ENCODE assay signal across 1 cellular context in the genomic region with DNA sequence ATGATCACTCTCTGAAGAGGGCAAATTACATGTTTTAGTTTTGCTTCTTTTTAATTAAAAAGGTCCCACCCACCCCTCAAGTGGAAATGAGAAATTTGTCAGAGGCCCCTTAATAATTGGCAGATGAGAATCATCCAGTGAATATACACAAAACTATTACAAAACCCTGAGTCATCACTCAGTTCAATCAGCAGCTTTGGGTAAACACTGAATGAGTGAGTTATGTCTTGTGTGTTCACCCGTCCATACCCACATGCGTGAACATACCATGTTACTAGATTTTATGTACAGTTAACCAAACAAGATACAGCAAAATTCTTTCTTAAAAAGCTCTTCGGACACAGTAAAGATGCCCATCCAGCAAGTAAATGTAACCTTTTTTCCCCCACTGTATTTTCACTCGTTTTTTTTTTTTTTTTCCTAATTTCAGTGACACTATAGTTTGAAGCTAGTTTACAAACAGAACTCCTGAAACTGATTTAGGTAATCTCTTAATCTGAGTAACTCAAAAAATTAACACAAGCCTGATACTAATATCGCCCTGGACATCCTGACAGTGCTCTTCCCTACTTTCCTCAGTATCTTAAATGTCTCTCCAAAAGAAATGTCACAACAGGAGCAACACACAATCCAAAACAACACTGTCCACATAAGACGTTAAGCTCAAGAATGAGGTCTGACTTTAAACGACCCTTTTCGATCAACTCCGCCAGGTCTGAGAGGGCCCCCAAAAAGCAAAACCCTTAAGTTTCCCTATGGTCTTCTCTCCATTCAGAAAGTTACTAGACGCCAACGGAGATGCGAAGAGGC.
TF ChIP-seq lines count a peak whose summit lies in the region.

No MANE protein-coding gene starts in this region.

TF ChIP-seq in HepG2, 621 proteins besides CTCF, POLR2A, EP300 and RAD21 (continued from another document and continues in another):
- TF ChIP-seq ZNF256 (CRISPR knock-in tag; conservative IDR thresholded peaks at IDR 0.05) (no peak), KLF12 (CRISPR knock-in tag; IDR thresholded peaks at IDR 0.05; ENCODE audit: borderline replicate concordance) (0 out of 2 replicates have a peak, but pooled peaks have one; percentile 17), NFE2L2 (IDR thresholded peaks at IDR 0.05; ENCODE audit: low read length) (peak; percentile 95), RFXAP (CRISPR knock-in tag; IDR thresholded peaks at IDR 0.05; ENCODE audit: borderline replicate concordance) (no peak), THAP11 (CRISPR knock-in tag; IDR thresholded peaks at IDR 0.05) (peak; percentile 50; the same call in 1 of the 2 replicates), CBFB (CRISPR knock-in tag; IDR thresholded peaks at IDR 0.05) (no peak), KLF9 (CRISPR knock-in tag; IDR thresholded peaks at IDR 0.05; ENCODE audit: low read depth) (no peak), ZNF605 (CRISPR knock-in tag; IDR thresholded peaks at IDR 0.05) (no peak), GTF3A (CRISPR knock-in tag; conservative IDR thresholded peaks at IDR 0.05) (no peak), MAFK (conservative IDR thresholded peaks at IDR 0.05 in 1 of 2, IDR thresholded peaks at IDR 0.05 in 1 of 2; ENCODE audit: low read length in 2 of 2) (peak; percentile 98 to 99), ZNF598 (CRISPR knock-in tag; IDR thresholded peaks at IDR 0.05; ENCODE audit: borderline replicate concordance) (no peak), CCDC6 (CRISPR knock-in tag; IDR thresholded peaks at IDR 0.05) (no peak), NRL (CRISPR knock-in tag; IDR thresholded peaks at IDR 0.05; ENCODE audit: borderline replicate concordance) (no peak), RCOR2 (CRISPR knock-in tag; IDR thresholded peaks at IDR 0.05) (no peak), TMF1 (CRISPR knock-in tag; IDR thresholded peaks at IDR 0.05; ENCODE audit: low read depth) (no peak), TSC22D2 (CRISPR knock-in tag; IDR thresholded peaks at IDR 0.05; ENCODE audit: borderline replicate concordance) (no peak), ZNF446 (CRISPR knock-in tag; IDR thresholded peaks at IDR 0.05) (no peak), HOXA3 (CRISPR knock-in tag; IDR thresholded peaks at IDR 0.05) (no peak), ZNF20 (CRISPR knock-in tag; IDR thresholded peaks at IDR 0.05) (no peak), MXD4 (CRISPR knock-in tag; IDR thresholded peaks at IDR 0.05) (no peak), AGO2 (optimal IDR thresholded peaks at IDR 0.05; ENCODE audit: low read depth, low read length) (no peak), ZNF350 (CRISPR knock-in tag; IDR thresholded peaks at IDR 0.05; ENCODE audit: borderline replicate concordance, low read depth) (no peak), CHCHD3 (CRISPR knock-in tag; IDR thresholded peaks at IDR 0.05) (no peak), SMC3 (IDR thresholded peaks at IDR 0.05; ENCODE audit: low read length) (no peak), NCOR1 (IDR thresholded peaks at IDR 0.05; ENCODE audit: borderline replicate concordance, low read length) (no peak), KDM3A (CRISPR knock-in tag; IDR thresholded peaks at IDR 0.05; ENCODE audit: low read depth) (no peak), KLF13 (CRISPR knock-in tag; IDR thresholded peaks at IDR 0.05) (no peak), HOXA7 (CRISPR knock-in tag; IDR thresholded peaks at IDR 0.05) (no peak), HNRNPL (IDR thresholded peaks at IDR 0.05; ENCODE audit: low read depth, low read length) (no peak), SIN3B (IDR thresholded peaks at IDR 0.05; ENCODE audit: low read length) (0 out of 2 replicates have a peak, but pooled peaks have one; percentile 19)
- TF ChIP-seq, protein P1, sequence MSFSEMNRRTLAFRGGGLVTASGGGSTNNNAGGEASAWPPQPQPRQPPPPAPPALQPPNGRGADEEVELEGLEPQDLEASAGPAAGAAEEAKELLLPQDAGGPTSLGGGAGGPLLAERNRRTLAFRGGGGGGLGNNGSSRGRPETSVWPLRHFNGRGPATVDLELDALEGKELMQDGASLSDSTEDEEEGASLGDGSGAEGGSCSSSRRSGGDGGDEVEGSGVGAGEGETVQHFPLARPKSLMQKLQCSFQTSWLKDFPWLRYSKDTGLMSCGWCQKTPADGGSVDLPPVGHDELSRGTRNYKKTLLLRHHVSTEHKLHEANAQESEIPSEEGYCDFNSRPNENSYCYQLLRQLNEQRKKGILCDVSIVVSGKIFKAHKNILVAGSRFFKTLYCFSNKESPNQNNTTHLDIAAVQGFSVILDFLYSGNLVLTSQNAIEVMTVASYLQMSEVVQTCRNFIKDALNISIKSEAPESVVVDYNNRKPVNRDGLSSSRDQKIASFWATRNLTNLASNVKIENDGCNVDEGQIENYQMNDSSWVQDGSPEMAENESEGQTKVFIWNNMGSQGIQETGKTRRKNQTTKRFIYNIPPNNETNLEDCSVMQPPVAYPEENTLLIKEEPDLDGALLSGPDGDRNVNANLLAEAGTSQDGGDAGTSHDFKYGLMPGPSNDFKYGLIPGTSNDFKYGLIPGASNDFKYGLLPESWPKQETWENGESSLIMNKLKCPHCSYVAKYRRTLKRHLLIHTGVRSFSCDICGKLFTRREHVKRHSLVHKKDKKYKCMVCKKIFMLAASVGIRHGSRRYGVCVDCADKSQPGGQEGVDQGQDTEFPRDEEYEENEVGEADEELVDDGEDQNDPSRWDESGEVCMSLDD (CRISPR knock-in tag; IDR thresholded peaks at IDR 0.05; ENCODE audit: borderline replicate concordance): no peak
- TF ChIP-seq, protein P2, sequence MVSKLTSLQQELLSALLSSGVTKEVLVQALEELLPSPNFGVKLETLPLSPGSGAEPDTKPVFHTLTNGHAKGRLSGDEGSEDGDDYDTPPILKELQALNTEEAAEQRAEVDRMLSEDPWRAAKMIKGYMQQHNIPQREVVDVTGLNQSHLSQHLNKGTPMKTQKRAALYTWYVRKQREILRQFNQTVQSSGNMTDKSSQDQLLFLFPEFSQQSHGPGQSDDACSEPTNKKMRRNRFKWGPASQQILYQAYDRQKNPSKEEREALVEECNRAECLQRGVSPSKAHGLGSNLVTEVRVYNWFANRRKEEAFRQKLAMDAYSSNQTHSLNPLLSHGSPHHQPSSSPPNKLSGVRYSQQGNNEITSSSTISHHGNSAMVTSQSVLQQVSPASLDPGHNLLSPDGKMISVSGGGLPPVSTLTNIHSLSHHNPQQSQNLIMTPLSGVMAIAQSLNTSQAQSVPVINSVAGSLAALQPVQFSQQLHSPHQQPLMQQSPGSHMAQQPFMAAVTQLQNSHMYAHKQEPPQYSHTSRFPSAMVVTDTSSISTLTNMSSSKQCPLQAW (CRISPR knock-in tag; IDR thresholded peaks at IDR 0.05): no peak
- TF ChIP-seq, protein P3, sequence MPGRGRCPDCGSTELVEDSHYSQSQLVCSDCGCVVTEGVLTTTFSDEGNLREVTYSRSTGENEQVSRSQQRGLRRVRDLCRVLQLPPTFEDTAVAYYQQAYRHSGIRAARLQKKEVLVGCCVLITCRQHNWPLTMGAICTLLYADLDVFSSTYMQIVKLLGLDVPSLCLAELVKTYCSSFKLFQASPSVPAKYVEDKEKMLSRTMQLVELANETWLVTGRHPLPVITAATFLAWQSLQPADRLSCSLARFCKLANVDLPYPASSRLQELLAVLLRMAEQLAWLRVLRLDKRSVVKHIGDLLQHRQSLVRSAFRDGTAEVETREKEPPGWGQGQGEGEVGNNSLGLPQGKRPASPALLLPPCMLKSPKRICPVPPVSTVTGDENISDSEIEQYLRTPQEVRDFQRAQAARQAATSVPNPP (CRISPR knock-in tag; IDR thresholded peaks at IDR 0.05): no peak
- TF ChIP-seq, protein P4, sequence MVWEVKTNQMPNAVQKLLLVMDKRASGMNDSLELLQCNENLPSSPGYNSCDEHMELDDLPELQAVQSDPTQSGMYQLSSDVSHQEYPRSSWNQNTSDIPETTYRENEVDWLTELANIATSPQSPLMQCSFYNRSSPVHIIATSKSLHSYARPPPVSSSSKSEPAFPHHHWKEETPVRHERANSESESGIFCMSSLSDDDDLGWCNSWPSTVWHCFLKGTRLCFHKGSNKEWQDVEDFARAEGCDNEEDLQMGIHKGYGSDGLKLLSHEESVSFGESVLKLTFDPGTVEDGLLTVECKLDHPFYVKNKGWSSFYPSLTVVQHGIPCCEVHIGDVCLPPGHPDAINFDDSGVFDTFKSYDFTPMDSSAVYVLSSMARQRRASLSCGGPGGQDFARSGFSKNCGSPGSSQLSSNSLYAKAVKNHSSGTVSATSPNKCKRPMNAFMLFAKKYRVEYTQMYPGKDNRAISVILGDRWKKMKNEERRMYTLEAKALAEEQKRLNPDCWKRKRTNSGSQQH (CRISPR knock-in tag; IDR thresholded peaks at IDR 0.05; ENCODE audit: low read depth): peak; percentile 77; the same call in 1 of the 2 replicates
- TF ChIP-seq, protein P5, sequence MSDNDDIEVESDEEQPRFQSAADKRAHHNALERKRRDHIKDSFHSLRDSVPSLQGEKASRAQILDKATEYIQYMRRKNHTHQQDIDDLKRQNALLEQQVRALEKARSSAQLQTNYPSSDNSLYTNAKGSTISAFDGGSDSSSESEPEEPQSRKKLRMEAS (IDR thresholded peaks at IDR 0.05): peak; percentile 58; the same call in 1 of the 2 replicates
- TF ChIP-seq, protein P6, sequence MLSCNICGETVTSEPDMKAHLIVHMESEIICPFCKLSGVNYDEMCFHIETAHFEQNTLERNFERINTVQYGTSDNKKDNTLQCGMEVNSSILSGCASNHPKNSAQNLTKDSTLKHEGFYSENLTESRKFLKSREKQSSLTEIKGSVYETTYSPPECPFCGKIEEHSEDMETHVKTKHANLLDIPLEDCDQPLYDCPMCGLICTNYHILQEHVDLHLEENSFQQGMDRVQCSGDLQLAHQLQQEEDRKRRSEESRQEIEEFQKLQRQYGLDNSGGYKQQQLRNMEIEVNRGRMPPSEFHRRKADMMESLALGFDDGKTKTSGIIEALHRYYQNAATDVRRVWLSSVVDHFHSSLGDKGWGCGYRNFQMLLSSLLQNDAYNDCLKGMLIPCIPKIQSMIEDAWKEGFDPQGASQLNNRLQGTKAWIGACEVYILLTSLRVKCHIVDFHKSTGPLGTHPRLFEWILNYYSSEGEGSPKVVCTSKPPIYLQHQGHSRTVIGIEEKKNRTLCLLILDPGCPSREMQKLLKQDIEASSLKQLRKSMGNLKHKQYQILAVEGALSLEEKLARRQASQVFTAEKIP (CRISPR knock-in tag; IDR thresholded peaks at IDR 0.05; ENCODE audit: borderline replicate concordance): no peak
- TF ChIP-seq, protein P7, sequence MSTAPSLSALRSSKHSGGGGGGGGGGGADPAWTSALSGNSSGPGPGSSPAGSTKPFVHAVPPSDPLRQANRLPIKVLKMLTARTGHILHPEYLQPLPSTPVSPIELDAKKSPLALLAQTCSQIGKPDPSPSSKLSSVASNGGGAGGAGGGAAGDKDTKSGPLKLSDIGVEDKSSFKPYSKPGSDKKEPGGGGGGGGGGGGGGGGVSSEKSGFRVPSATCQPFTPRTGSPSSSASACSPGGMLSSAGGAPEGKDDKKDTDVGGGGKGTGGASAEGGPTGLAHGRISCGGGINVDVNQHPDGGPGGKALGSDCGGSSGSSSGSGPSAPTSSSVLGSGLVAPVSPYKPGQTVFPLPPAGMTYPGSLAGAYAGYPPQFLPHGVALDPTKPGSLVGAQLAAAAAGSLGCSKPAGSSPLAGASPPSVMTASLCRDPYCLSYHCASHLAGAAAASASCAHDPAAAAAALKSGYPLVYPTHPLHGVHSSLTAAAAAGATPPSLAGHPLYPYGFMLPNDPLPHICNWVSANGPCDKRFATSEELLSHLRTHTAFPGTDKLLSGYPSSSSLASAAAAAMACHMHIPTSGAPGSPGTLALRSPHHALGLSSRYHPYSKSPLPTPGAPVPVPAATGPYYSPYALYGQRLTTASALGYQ (CRISPR knock-in tag; IDR thresholded peaks at IDR 0.05): no peak
- TF ChIP-seq, protein P8, sequence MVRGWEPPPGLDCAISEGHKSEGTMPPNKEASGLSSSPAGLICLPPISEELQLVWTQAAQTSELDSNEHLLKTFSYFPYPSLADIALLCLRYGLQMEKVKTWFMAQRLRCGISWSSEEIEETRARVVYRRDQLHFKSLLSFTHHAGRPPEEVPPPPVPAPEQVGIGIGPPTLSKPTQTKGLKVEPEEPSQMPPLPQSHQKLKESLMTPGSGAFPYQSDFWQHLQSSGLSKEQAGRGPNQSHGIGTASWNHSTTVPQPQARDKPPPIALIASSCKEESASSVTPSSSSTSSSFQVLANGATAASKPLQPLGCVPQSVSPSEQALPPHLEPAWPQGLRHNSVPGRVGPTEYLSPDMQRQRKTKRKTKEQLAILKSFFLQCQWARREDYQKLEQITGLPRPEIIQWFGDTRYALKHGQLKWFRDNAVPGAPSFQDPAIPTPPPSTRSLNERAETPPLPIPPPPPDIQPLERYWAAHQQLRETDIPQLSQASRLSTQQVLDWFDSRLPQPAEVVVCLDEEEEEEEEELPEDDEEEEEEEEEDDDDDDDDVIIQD (CRISPR knock-in tag; IDR thresholded peaks at IDR 0.05; ENCODE audit: low read depth): no peak
- TF ChIP-seq, protein P9, sequence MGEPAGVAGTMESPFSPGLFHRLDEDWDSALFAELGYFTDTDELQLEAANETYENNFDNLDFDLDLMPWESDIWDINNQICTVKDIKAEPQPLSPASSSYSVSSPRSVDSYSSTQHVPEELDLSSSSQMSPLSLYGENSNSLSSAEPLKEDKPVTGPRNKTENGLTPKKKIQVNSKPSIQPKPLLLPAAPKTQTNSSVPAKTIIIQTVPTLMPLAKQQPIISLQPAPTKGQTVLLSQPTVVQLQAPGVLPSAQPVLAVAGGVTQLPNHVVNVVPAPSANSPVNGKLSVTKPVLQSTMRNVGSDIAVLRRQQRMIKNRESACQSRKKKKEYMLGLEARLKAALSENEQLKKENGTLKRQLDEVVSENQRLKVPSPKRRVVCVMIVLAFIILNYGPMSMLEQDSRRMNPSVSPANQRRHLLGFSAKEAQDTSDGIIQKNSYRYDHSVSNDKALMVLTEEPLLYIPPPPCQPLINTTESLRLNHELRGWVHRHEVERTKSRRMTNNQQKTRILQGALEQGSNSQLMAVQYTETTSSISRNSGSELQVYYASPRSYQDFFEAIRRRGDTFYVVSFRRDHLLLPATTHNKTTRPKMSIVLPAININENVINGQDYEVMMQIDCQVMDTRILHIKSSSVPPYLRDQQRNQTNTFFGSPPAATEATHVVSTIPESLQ (CRISPR knock-in tag; conservative IDR thresholded peaks at IDR 0.05): no peak
- TF ChIP-seq, protein P10, sequence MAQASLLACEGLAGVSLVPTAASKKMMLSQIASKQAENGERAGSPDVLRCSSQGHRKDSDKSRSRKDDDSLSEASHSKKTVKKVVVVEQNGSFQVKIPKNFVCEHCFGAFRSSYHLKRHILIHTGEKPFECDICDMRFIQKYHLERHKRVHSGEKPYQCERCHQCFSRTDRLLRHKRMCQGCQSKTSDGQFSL (CRISPR knock-in tag; IDR thresholded peaks at IDR 0.05): no peak
- TF ChIP-seq, protein P11, sequence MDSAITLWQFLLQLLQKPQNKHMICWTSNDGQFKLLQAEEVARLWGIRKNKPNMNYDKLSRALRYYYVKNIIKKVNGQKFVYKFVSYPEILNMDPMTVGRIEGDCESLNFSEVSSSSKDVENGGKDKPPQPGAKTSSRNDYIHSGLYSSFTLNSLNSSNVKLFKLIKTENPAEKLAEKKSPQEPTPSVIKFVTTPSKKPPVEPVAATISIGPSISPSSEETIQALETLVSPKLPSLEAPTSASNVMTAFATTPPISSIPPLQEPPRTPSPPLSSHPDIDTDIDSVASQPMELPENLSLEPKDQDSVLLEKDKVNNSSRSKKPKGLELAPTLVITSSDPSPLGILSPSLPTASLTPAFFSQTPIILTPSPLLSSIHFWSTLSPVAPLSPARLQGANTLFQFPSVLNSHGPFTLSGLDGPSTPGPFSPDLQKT (CRISPR knock-in tag; IDR thresholded peaks at IDR 0.05; ENCODE audit: borderline replicate concordance): no peak
- TF ChIP-seq, protein P12, sequence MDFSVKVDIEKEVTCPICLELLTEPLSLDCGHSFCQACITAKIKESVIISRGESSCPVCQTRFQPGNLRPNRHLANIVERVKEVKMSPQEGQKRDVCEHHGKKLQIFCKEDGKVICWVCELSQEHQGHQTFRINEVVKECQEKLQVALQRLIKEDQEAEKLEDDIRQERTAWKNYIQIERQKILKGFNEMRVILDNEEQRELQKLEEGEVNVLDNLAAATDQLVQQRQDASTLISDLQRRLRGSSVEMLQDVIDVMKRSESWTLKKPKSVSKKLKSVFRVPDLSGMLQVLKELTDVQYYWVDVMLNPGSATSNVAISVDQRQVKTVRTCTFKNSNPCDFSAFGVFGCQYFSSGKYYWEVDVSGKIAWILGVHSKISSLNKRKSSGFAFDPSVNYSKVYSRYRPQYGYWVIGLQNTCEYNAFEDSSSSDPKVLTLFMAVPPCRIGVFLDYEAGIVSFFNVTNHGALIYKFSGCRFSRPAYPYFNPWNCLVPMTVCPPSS (IDR thresholded peaks at IDR 0.05): no peak
